ENCODE assay signal across 1 cellular context in genomic region chr5:9394221-9394620, GRCh38.
TF ChIP-seq lines count a peak whose summit lies in the region.

No MANE protein-coding gene starts in this region.

TF ChIP-seq in H1, 55 proteins besides CTCF, POLR2A, EP300 and RAD21:
- TF ChIP-seq BCL11A (IDR thresholded peaks at IDR 0.05; ENCODE audit: low read depth in 2 of 2, low read length in 2 of 2) (no peak), CEBPB (IDR thresholded peaks at IDR 0.05; ENCODE audit: low read depth, low read length) (no peak), MAFK (IDR thresholded peaks at IDR 0.05; ENCODE audit: low read depth, low read length) (no peak), TCF12 (IDR thresholded peaks at IDR 0.05; ENCODE audit: low read depth, low read length) (no peak), SIX5 (IDR thresholded peaks at IDR 0.05; ENCODE audit: low read depth, low read length) (no peak), CHD1 (IDR thresholded peaks at IDR 0.05; ENCODE audit: low read depth, low read length) (no peak), NRF1 (IDR thresholded peaks at IDR 0.05; ENCODE audit: low read depth, low read length) (no peak), SP4 (IDR thresholded peaks at IDR 0.05; ENCODE audit: low read length) (no peak), EZH2 (IDR thresholded peaks at IDR 0.05; ENCODE audit: low read depth, low read length, severe bottlenecking) (no peak), KDM5A (IDR thresholded peaks at IDR 0.05; ENCODE audit: low read length) (no peak), USF2 (IDR thresholded peaks at IDR 0.05; ENCODE audit: low read length) (no peak), TAF7 (optimal IDR thresholded peaks at IDR 0.05; ENCODE audit: borderline replicate concordance, low read depth, low read length) (no peak), POLR2AphosphoS5 (IDR thresholded peaks at IDR 0.05; ENCODE audit: low read depth, low read length) (no peak), EGR1 (IDR thresholded peaks at IDR 0.05; ENCODE audit: borderline replicate concordance, low read depth, low read length) (no peak), CHD2 (IDR thresholded peaks at IDR 0.05; ENCODE audit: low read length) (no peak)
